ENCODE assay signal across 16 cellular contexts in the genomic region with DNA sequence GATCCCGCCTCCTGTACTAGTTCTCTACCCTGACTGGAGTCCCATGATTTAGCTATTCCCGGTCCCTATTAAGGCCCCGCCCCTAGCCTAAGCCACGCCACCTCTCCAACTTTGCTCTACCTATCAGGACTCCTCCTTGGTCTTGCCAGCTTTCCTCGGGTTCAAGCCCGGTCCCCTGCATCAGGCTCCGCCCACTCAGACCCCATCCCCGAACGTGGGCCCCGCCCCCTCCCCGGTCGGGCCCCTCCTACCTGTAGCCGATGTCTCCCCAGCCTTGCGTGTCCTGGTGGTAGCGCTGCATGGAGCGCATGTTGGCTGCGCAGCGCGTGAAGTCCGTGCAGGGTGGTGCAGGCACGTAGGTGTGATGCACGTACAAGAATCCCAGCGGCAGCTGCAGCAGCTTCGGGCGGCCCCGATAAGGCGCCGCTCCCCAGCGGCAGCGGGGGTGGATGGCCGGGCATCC. TPM values are rescaled to one million over a fixed set of nuclear protein-coding genes. Genes with fewer than 3 reads are reported as not detected.
"Had no signal": no experiment of that assay in that cellular context is flagged by ENCODE, and none has a peak within 500 bp of the region (broad histone marks: within the 10 kb centered on the region; RNA-seq: fewer than 3 reads in every experiment).

No MANE protein-coding gene starts in this region.

- H3K27ac Mint-ChIP-seq: activated naive CD8-positive, alpha-beta T cell treated with anti-CD3 and anti-CD28 coated beads, Interleukin-2, amount 10 ng/mL, durations not matched to agents 7 days and 5 days; T-helper 1 cell treated with Interleukin-12 subunit alpha and Interleukin-12 subunit beta and Interleukin-4 antibody, amounts not matched to agents 30 μg/mL and 1 μg/mL, for 36 hours had no signal

- H3K4me3 Mint-ChIP-seq: activated naive CD8-positive, alpha-beta T cell treated with anti-CD3 and anti-CD28 coated beads, Interleukin-2, amount 10 ng/mL, durations not matched to agents 7 days and 5 days; T-helper 1 cell treated with Interleukin-12 subunit alpha and Interleukin-12 subunit beta and Interleukin-4 antibody, amounts not matched to agents 30 μg/mL and 1 μg/mL, for 36 hours had no signal

- H3K9me3 ChIP-seq: breast epithelium, neutrophil had no signal

- H3K36me3 ChIP-seq: breast epithelium, neutrophil had no signal

- H3K4me2 ChIP-seq: smooth muscle cell had no signal

- H3K4me1 ChIP-seq: breast epithelium had no signal

- H3K9me3 Mint-ChIP-seq: activated naive CD8-positive, alpha-beta T cell treated with anti-CD3 and anti-CD28 coated beads, Interleukin-2, amount 10 ng/mL, durations not matched to agents 7 days and 5 days had no signal

- H3K36me3 Mint-ChIP-seq: activated naive CD8-positive, alpha-beta T cell treated with anti-CD3 and anti-CD28 coated beads, Interleukin-2, amount 10 ng/mL, durations not matched to agents 7 days and 5 days had no signal

- H3K27ac ChIP-seq: breast epithelium, neutrophil had no signal

- H3K4me3 ChIP-seq: breast epithelium, smooth muscle cell had no signal

- DNase-seq: activated CD4-positive, alpha-beta T cell treated with anti-CD3 and anti-CD28 coated beads, Interleukin-2, amount 50 U/mL, for 4 hours; activated naive CD8-positive, alpha-beta T cell treated with anti-CD3 and anti-CD28 coated beads, Interleukin-2, amount 10 ng/mL, durations not matched to agents 7 days and 5 days; activated T-cell treated with anti-CD3 and anti-CD28 coated beads, Interleukin-2, amount 50 U/mL, for 1 hour; anterior cingulate cortex; foreskin melanocyte; kidney; left ventricle myocardium superior; mesenchymal stem cell; stimulated activated naive CD4-positive, alpha-beta T cell; substantia nigra; trophoblast cell had no signal

RNA-seq across cellular contexts. Expression of gene RASAL3, which starts 7.3 kb away (rescaled TPM):
- total RNA-seq: smooth muscle cell had no signal

RNA-seq across cellular contexts. Expression of gene PGLYRP2, which starts 7.6 kb away (rescaled TPM):
- total RNA-seq: kidney, left ventricle myocardium superior, smooth muscle cell had no signal
- polyA plus RNA-seq: smooth muscle cell had no signal

RNA-seq across cellular contexts. Expression of gene CYP4F22, which starts 36.7 kb away (rescaled TPM):
- total RNA-seq: endothelial cell of umbilical vein, left ventricle myocardium superior, smooth muscle cell had no signal
- polyA plus RNA-seq: endothelial cell of umbilical vein, smooth muscle cell had no signal
